Comparison of ENCODE assay signal across 27 cellular contexts in genomic region chr12:40734283-40734682, GRCh38. TPM values are rescaled to one million over a fixed set of nuclear protein-coding genes. Genes with fewer than 3 reads are reported as not detected.
"Had no signal": no experiment of that assay in that cellular context is flagged by ENCODE, and none has a peak within 500 bp of the region (broad histone marks: within the 10 kb centered on the region; RNA-seq: fewer than 3 reads in every experiment).

No MANE protein-coding gene starts in this region.

- DNase-seq: effector memory CD4-positive, alpha-beta T cell; gastrocnemius medialis; heart right ventricle; hypothalamus; immature natural killer cell; kidney; left cardiac atrium; left ventricle myocardium inferior; lower lobe of right lung; natural killer cell; posterior cingulate gyrus; spleen; stimulated activated CD4-positive, alpha-beta T cell treated with anti-CD3 and anti-CD28 coated beads, Interleukin-15, amount 100 ng/mL, for 24 hours; stimulated activated CD4-positive, alpha-beta T cell treated with anti-CD3 and anti-CD28 coated beads, Interleukin-1b, Interleukin-23, amount 100 ng/mL, for 48 hours; stimulated activated CD4-positive, alpha-beta T cell treated with anti-CD3 and anti-CD28 coated beads, Interleukin-4, amount 100 ng/mL, for 4 hours; stimulated activated naive B cell treated with anti-CD40 and anti-IgM and Interleukin-4, amounts not matched to agents 10 μg/mL and 1 μg/mL and 100 μg/mL, for 72 hours; stimulated activated naive CD8-positive, alpha-beta T cell treated with anti-CD3 and anti-CD28 coated beads, Interleukin-15, amount 100 ng/mL, for 72 hours; substantia nigra; transverse colon had no signal

- H3K27ac ChIP-seq: epithelial cell of prostate, esophagus muscularis mucosa, gastrocnemius medialis, heart right ventricle, left ventricle myocardium inferior, lower lobe of right lung, spleen, thoracic aorta, transverse colon had no signal

- H3K27ac Mint-ChIP-seq: immature natural killer cell; memory B cell; mesothelial cell of epicardium; natural killer cell; stimulated activated naive B cell treated with anti-CD40 and anti-IgM and Interleukin-4, amounts not matched to agents 10 μg/mL and 1 μg/mL and 100 μg/mL, for 72 hours; stimulated activated naive CD8-positive, alpha-beta T cell treated with anti-CD3 and anti-CD28 coated beads, Interleukin-15, amount 100 ng/mL, for 72 hours had no signal

- H3K9me3 ChIP-seq: esophagus muscularis mucosa, gastrocnemius medialis, heart right ventricle, left ventricle myocardium inferior, lower lobe of right lung, spleen, thoracic aorta, transverse colon had no signal

- H3K36me3 Mint-ChIP-seq: immature natural killer cell; memory B cell; mesothelial cell of epicardium; natural killer cell; stimulated activated naive B cell treated with anti-CD40 and anti-IgM and Interleukin-4, amounts not matched to agents 10 μg/mL and 1 μg/mL and 100 μg/mL, for 72 hours had no signal

- H3K27me3 ChIP-seq: esophagus muscularis mucosa, gastrocnemius medialis, heart right ventricle, spleen, transverse colon had no signal

- H3K4me1 ChIP-seq: esophagus muscularis mucosa, gastrocnemius medialis, heart right ventricle, left ventricle myocardium inferior, lower lobe of right lung, spleen, transverse colon had no signal

- ATAC-seq: gastrocnemius medialis; heart right ventricle; left cardiac atrium; lower lobe of right lung; natural killer cell; sciatic nerve; stimulated activated naive B cell treated with anti-CD40 and anti-IgM and Interleukin-4, amounts not matched to agents 10 μg/mL and 1 μg/mL and 100 μg/mL, for 72 hours; stimulated activated naive CD8-positive, alpha-beta T cell treated with anti-CD3 and anti-CD28 coated beads, Interleukin-15, amount 100 ng/mL, for 72 hours had no signal

- H3K4me3 ChIP-seq: esophagus muscularis mucosa, gastrocnemius medialis, heart right ventricle, left ventricle myocardium inferior, lower lobe of right lung, spleen, thoracic aorta, transverse colon had no signal

- H3K9me3 Mint-ChIP-seq: memory B cell; mesothelial cell of epicardium; neural crest cell; stimulated activated naive B cell treated with anti-CD40 and anti-IgM and Interleukin-4, amounts not matched to agents 10 μg/mL and 1 μg/mL and 100 μg/mL, for 72 hours; stimulated activated naive CD8-positive, alpha-beta T cell treated with anti-CD3 and anti-CD28 coated beads, Interleukin-15, amount 100 ng/mL, for 72 hours had no signal

- H3K4me3 Mint-ChIP-seq: immature natural killer cell; memory B cell; mesothelial cell of epicardium; natural killer cell; neural crest cell; stimulated activated naive B cell treated with anti-CD40 and anti-IgM and Interleukin-4, amounts not matched to agents 10 μg/mL and 1 μg/mL and 100 μg/mL, for 72 hours; stimulated activated naive CD8-positive, alpha-beta T cell treated with anti-CD3 and anti-CD28 coated beads, Interleukin-15, amount 100 ng/mL, for 72 hours had no signal

- H3K4me1 Mint-ChIP-seq: immature natural killer cell; memory B cell; natural killer cell; stimulated activated naive B cell treated with anti-CD40 and anti-IgM and Interleukin-4, amounts not matched to agents 10 μg/mL and 1 μg/mL and 100 μg/mL, for 72 hours; stimulated activated naive CD8-positive, alpha-beta T cell treated with anti-CD3 and anti-CD28 coated beads, Interleukin-15, amount 100 ng/mL, for 72 hours had no signal

- H3K27me3 Mint-ChIP-seq: memory B cell; stimulated activated naive B cell treated with anti-CD40 and anti-IgM and Interleukin-4, amounts not matched to agents 10 μg/mL and 1 μg/mL and 100 μg/mL, for 72 hours; stimulated activated naive CD8-positive, alpha-beta T cell treated with anti-CD3 and anti-CD28 coated beads, Interleukin-15, amount 100 ng/mL, for 72 hours had no signal

- H3K36me3 ChIP-seq: esophagus muscularis mucosa, gastrocnemius medialis, heart right ventricle, left ventricle myocardium inferior, lower lobe of right lung, spleen, thoracic aorta, transverse colon had no signal

RNA-seq across cellular contexts. Expression of gene CNTN1, which starts 42.0 kb away (rescaled TPM):
- total RNA-seq: myocyte, natural killer cell had no signal
- polyA plus RNA-seq: immature natural killer cell had no signal
